Comparison of ENCODE assay signal across 10 cellular contexts in genomic region chr4:26058537-26058936, GRCh38.
A peak's percentile ranks its signal among the peaks of the same experiment; 100 is the strongest.
DNase-seq lines count a peak whose midpoint lies in the region; ATAC-seq and TF ChIP-seq lines count a peak whose summit lies in the region.
"Had no signal": no experiment of that assay in that cellular context is flagged by ENCODE, and none has a peak within 500 bp of the region (broad histone marks: within the 10 kb centered on the region; RNA-seq: fewer than 3 reads in every experiment).

No MANE protein-coding gene starts in this region.

- no peak overlapping the region for H3K4me2 ChIP-seq in SK-N-SH

- H2AFZ ChIP-seq in SK-N-SH (ENCODE audit: low read depth), result no peak overlapping the region

- no peak for TF ChIP-seq RAD21 in SK-N-SH (IDR thresholded peaks at IDR 0.05; ENCODE audit: low read length)

- H3K79me2 ChIP-seq in SK-N-SH (ENCODE audit: insufficient read depth), result no peaks in the 10 kb centered on the region

- no peaks in the 10 kb centered on the region for H3K36me3 ChIP-seq in SK-N-SH (replicated peaks in 1 of 2; ENCODE audit: control insufficient read depth in 1 of 2, insufficient read depth in 2 of 2, low read length in 1 of 2)

- H3K9me2 ChIP-seq in SK-N-SH, result no peaks in the 10 kb centered on the region

- peak; percentile 69 for DNase-seq in SK-N-SH
- peak; percentile 71 for DNase-seq in renal cortical epithelial cell (ENCODE audit: low read depth)
- no peak for DNase-seq in NCI-H774 (lab: John Stamatoyannopoulos, UW)
- DNase-seq in NOMO-1 treated with DMSO at 0.1 percent for 48 hours (lab: John Stamatoyannopoulos, UW; ENCODE audit: unreplicated experiment), result no peak
- no peak for DNase-seq in superior temporal gyrus (ENCODE audit: extremely low spot score)
- DNase-seq: amniotic stem cell; NK-92 treated with Interleukin-12 subunit alpha and Interleukin-12 subunit beta, amount 100 ng/mL, for 24 hours had no signal

- peaks cover 0 to 5% of the 10 kb centered on the region in 2 experiments; a peak in 1 of 4 replicates for H3K4me1 ChIP-seq in SK-N-SH (ENCODE audit: control insufficient read depth in 1 of 2, insufficient read depth in 2 of 2, low read depth in 1 of 2, low read length in 1 of 2)

- H3F3A ChIP-seq in SK-N-SH (replicated peaks; ENCODE audit: insufficient read depth), result no peaks in the 10 kb centered on the region

- no peak overlapping the region for H3K9ac ChIP-seq in SK-N-SH

- H3K4me3 ChIP-seq in SK-N-SH (ENCODE audit: low read depth in 2 of 2, low read length in 1 of 2), result no peak overlapping the region

- no peak for TF ChIP-seq EP300 in SK-N-SH (IDR thresholded peaks at IDR 0.05; ENCODE audit: borderline replicate concordance in 1 of 2, low read depth in 1 of 2, low read length in 1 of 2)

- no peak overlapping the region for H3K27ac ChIP-seq in SK-N-SH (ENCODE audit: low read depth in 2 of 2, low read length in 1 of 2)

- no peaks in the 10 kb centered on the region; the same call in 1 of the 2 replicates for H3K27me3 ChIP-seq in SK-N-SH (ENCODE audit: insufficient read depth)

- WGBS in SK-N-SH (ENCODE audit: low lambda C conversion rate), result 20% methylated on average over 7 of the region's 7 CpGs

- TF ChIP-seq CTCF in SK-N-SH (IDR thresholded peaks at IDR 0.05), result no peak

- POLR2A ChIA-PET in SK-N-SH (lab: Yijun Ruan, JAX), result no interaction called here

- H3K9me3 ChIP-seq in SK-N-SH, result no peaks in the 10 kb centered on the region

- ATAC-seq in GM18907 (IDR thresholded peaks at IDR 0.05; ENCODE audit: unreplicated experiment), result peak; percentile 77
- ATAC-seq in HG02763 (IDR thresholded peaks at IDR 0.05; ENCODE audit: unreplicated experiment), result peak; percentile 77
- ATAC-seq in HG03097 (IDR thresholded peaks at IDR 0.05; ENCODE audit: low FRiP score, unreplicated experiment), result no peak

- CTCF ChIA-PET in SK-N-SH (lab: Yijun Ruan, JAX), result interaction anchor here (0.6 to 1.8 kb wide), 12 partner anchors 10 to 352 kb away, joined by 3 to 12 read pairs (median 4); no protein-coding TSS in a partner anchor

- no peaks in the 10 kb centered on the region for H4K20me1 ChIP-seq in SK-N-SH (ENCODE audit: insufficient read depth)

TF ChIP-seq in SK-N-SH, 30 proteins besides CTCF, POLR2A, EP300 and RAD21:
- TF ChIP-seq MXI1 (IDR thresholded peaks at IDR 0.05; ENCODE audit: low read depth, low read length) (peak; percentile 95), RCOR1 (IDR thresholded peaks at IDR 0.05; ENCODE audit: low read length) (0 out of 2 replicates have a peak, but pooled peaks have one; percentile 22), NFIC (IDR thresholded peaks at IDR 0.05; ENCODE audit: borderline replicate concordance) (peak; percentile 58), MEF2A (IDR thresholded peaks at IDR 0.05; ENCODE audit: borderline replicate concordance, low read depth) (no peak), GATA2 (CRISPR knock-in tag; IDR thresholded peaks at IDR 0.05) (no peak)
TF ChIP-seq in SK-N-SH: peak in this region for 3.

Comparison
In these comparisons a context has a peak if more than half of its experiments do, and no peak if none do; other contexts are left out.
1. DNase-seq: peak in SK-N-SH (single experiment) and renal cortical epithelial cell (single experiment); none in NCI-H774 (single experiment), NOMO-1 treated with DMSO at 0.1 percent for 48 hours (single experiment) and superior temporal gyrus (single experiment).